ENCODE assay signal across 8 cellular contexts in genomic region chr2:71277536-71278103, GRCh38. TPM values are rescaled to one million over a fixed set of nuclear protein-coding genes. Genes with fewer than 3 reads are reported as not detected.
DNase-seq lines count a peak whose midpoint lies in the region; ATAC-seq and TF ChIP-seq lines count a peak whose summit lies in the region.

No MANE protein-coding gene starts in this region.

- no peak overlapping the region for H3K27ac Mint-ChIP-seq in activated naive CD4-positive, alpha-beta T cell treated with anti-CD3 and anti-CD28 coated beads, Interleukin-2, amount 10 ng/mL, durations not matched to agents 7 days and 5 days
- H3K27ac Mint-ChIP-seq in glutamatergic neuron (ENCODE audit: unreplicated experiment): peak overlapping the region; percentile 1

- CTCF ChIA-PET in activated naive CD4-positive, alpha-beta T cell treated with anti-CD3 and anti-CD28 coated beads, Interleukin-2, amount 10 ng/mL, durations not matched to agents 7 days and 5 days (lab: Charles Lee): no interaction called here

- peaks cover 21% of the 10 kb centered on the region for H3K4me1 Mint-ChIP-seq in activated naive CD4-positive, alpha-beta T cell treated with anti-CD3 and anti-CD28 coated beads, Interleukin-2, amount 10 ng/mL, durations not matched to agents 7 days and 5 days
- H3K4me1 Mint-ChIP-seq in glutamatergic neuron (ENCODE audit: low read depth, unreplicated experiment): peaks cover 3% of the 10 kb centered on the region

- H3K9me3 Mint-ChIP-seq in activated naive CD4-positive, alpha-beta T cell treated with anti-CD3 and anti-CD28 coated beads, Interleukin-2, amount 10 ng/mL, durations not matched to agents 7 days and 5 days: peaks cover 7% of the 10 kb centered on the region
- H3K9me3 Mint-ChIP-seq in glutamatergic neuron (ENCODE audit: unreplicated experiment): peaks cover 11% of the 10 kb centered on the region

- peaks cover 94% of the 10 kb centered on the region for H3K27me3 Mint-ChIP-seq in activated naive CD4-positive, alpha-beta T cell treated with anti-CD3 and anti-CD28 coated beads, Interleukin-2, amount 10 ng/mL, durations not matched to agents 7 days and 5 days
- peaks cover 6% of the 10 kb centered on the region for H3K27me3 Mint-ChIP-seq in glutamatergic neuron (ENCODE audit: unreplicated experiment)

- ATAC-seq in GM21723 (IDR thresholded peaks at IDR 0.05; ENCODE audit: unreplicated experiment): peak; percentile 35

- peak; percentile 47 for TF ChIP-seq CTCF in glutamatergic neuron (IDR thresholded peaks at IDR 0.05; ENCODE audit: partially characterized antibody, unreplicated experiment)

- DNase-seq in C1 segment of cervical spinal cord (lab: John Stamatoyannopoulos, UW) (peak in 12 of 14 donors; percentile 27 to 78 (median 64)), NOMO-1 (lab: John Stamatoyannopoulos, UW; ENCODE audit: unreplicated experiment in 2 of 2) (peak; percentile 20 to 35), glutamatergic neuron (peak; percentile 81), nucleus accumbens (lab: John Stamatoyannopoulos, UW) (peak in 53 of 56 donors; percentile 8 to 83 (median 65)), KG1 (lab: John Stamatoyannopoulos, UW) (no peak), HuH-7.5 (ENCODE audit: low spot score) (no peak)
- DNase-seq in activated naive CD4-positive, alpha-beta T cell treated with anti-CD3 and anti-CD28 coated beads, Interleukin-2, amount 10 ng/mL, durations not matched to agents 7 days and 5 days: peak; percentile 39

- peaks cover 2% of the 10 kb centered on the region for H3K36me3 Mint-ChIP-seq in activated naive CD4-positive, alpha-beta T cell treated with anti-CD3 and anti-CD28 coated beads, Interleukin-2, amount 10 ng/mL, durations not matched to agents 7 days and 5 days
- H3K36me3 Mint-ChIP-seq in glutamatergic neuron (ENCODE audit: unreplicated experiment): peaks cover 18% of the 10 kb centered on the region

- peak overlapping the region; percentile 69 for H3K4me3 Mint-ChIP-seq in activated naive CD4-positive, alpha-beta T cell treated with anti-CD3 and anti-CD28 coated beads, Interleukin-2, amount 10 ng/mL, durations not matched to agents 7 days and 5 days
- H3K4me3 Mint-ChIP-seq in glutamatergic neuron (ENCODE audit: unreplicated experiment): peak overlapping the region; percentile 70

RNA-seq across cellular contexts. Expression of gene PAIP2B, which starts 50.7 kb away (rescaled TPM):
- total RNA-seq in glutamatergic neuron (ENCODE audit: unreplicated experiment): 15.6 TPM

RNA-seq across cellular contexts. Expression of gene ZNF638, which starts 54.0 kb away (rescaled TPM):
- 211 TPM for total RNA-seq in glutamatergic neuron (ENCODE audit: unreplicated experiment)

Comparison
In these comparisons a context has a peak if more than half of its experiments do, and no peak if none do; other contexts are left out.
1. DNase-seq: peak in C1 segment of cervical spinal cord (12 of 14), NOMO-1 (2 of 2), activated naive CD4-positive, alpha-beta T cell treated with anti-CD3 and anti-CD28 coated beads, Interleukin-2, amount 10 ng/mL, durations not matched to agents 7 days and 5 days (single experiment), glutamatergic neuron (single experiment) and nucleus accumbens (53 of 56); none in KG1 (single experiment) and HuH-7.5 (single experiment).